12 cellular contexts compared by ENCODE assay signal in genomic region chr19:50205681-50206138, GRCh38. TPM values are rescaled to one million over a fixed set of nuclear protein-coding genes. Genes with fewer than 3 reads are reported as not detected.
DNase-seq lines count a peak whose midpoint lies in the region; ATAC-seq and TF ChIP-seq lines count a peak whose summit lies in the region.
"Had no signal": no experiment of that assay in that cellular context is flagged by ENCODE, and none has a peak within 500 bp of the region (broad histone marks: within the 10 kb centered on the region; RNA-seq: fewer than 3 reads in every experiment).

No MANE protein-coding gene starts in this region.

- no peaks in the 10 kb centered on the region for H3K9me3 ChIP-seq in Peyer's patch
- H3K9me3 ChIP-seq in OCI-LY7 (ENCODE audit: low read length): no peaks in the 10 kb centered on the region
- H3K9me3 ChIP-seq in CD4-positive, alpha-beta memory T cell (ENCODE audit: control insufficient read depth in 1 of 2, low read length in 2 of 2): no peaks in the 10 kb centered on the region

- POLR2A ChIA-PET in OCI-LY7 (lab: Charles Lee): no interaction called here
- POLR2A ChIA-PET in CD4-positive, alpha-beta memory T cell (lab: Charles Lee; ENCODE audit: partially characterized antibody): no interaction called here

- intact Hi-C loops in left colon (cut with DNase I, micrococcal nuclease) (no loop called here), OCI-LY7 (cut with micrococcal nuclease; ENCODE audit: unreplicated experiment) (no loop called here)
- intact Hi-C loops in CD4-positive, alpha-beta memory T cell (cut with micrococcal nuclease): no loop called here

- CTCF ChIA-PET in OCI-LY7 (lab: Charles Lee; ENCODE audit: unreplicated experiment): no interaction called here
- CTCF ChIA-PET in CD4-positive, alpha-beta memory T cell (lab: Charles Lee; ENCODE audit: partially characterized antibody): no interaction called here

- H3K9me2 ChIP-seq in OCI-LY7 (ENCODE audit: insufficient read depth, low read length): no peaks in the 10 kb centered on the region

- peak overlapping the region; percentile 57 for H3K4me3 ChIP-seq in LNCaP clone FGC (ENCODE audit: low read depth, low read length)
- peak overlapping the region in 3 of 4 donors; percentile 28 to 66 (median 63) for H3K4me3 ChIP-seq in Peyer's patch
- H3K4me3 ChIP-seq in OCI-LY7 (ENCODE audit: low read depth, low read length, poor library complexity, severe bottlenecking): no peak overlapping the region
- no peak overlapping the region for H3K4me3 ChIP-seq in CD4-positive, alpha-beta memory T cell (ENCODE audit: low read length in 2 of 2)

- H3K36me3 Mint-ChIP-seq in CD4-positive, alpha-beta memory T cell: peaks cover 0 to 7% of the 10 kb centered on the region in 2 donors
- H3K36me3 Mint-ChIP-seq: stimulated activated memory B cell treated with anti-CD40 and anti-IgM and Interleukin-4, amounts not matched to agents 10 μg/mL and 1 μg/mL and 100 μg/mL, for 72 hours had no signal

- peaks cover 0 to 15% (median 0%) of the 10 kb centered on the region in 3 donors for H3K36me3 ChIP-seq in Peyer's patch
- H3K36me3 ChIP-seq in OCI-LY7 (ENCODE audit: insufficient read depth, low read length): no peaks in the 10 kb centered on the region
- H3K36me3 ChIP-seq in CD4-positive, alpha-beta memory T cell (ENCODE audit: insufficient read depth, low read length): no peaks in the 10 kb centered on the region

- DNase-seq in LNCaP clone FGC (ENCODE audit: low read depth) (peak; percentile 23), Peyer's patch (peak in 2 of 3 donors; percentile 91 to 94), left colon (peak; percentile 87 to 92), substantia nigra (lab: John Stamatoyannopoulos, UW) (peak in 1 of 49 donors; percentile 50), NCI-H82 treated with DMSO at 0.1 percent for 48 hours (lab: John Stamatoyannopoulos, UW; ENCODE audit: unreplicated experiment) (no peak), OCI-LY7 (ENCODE audit: low spot score) (no peak)
- no peak for DNase-seq in CD4-positive, alpha-beta memory T cell
- DNase-seq: activated CD8-positive, alpha-beta T cell treated with anti-CD3 and anti-CD28 coated beads, Interleukin-2, amount 10 ng/mL, durations not matched to agents 7 days and 5 days; EL; Karpas-422 had no signal

- peaks cover 34 to 37% of the 10 kb centered on the region in 2 donors for H3K27me3 Mint-ChIP-seq in CD4-positive, alpha-beta memory T cell

- peak; percentile 73 for ATAC-seq in left colon
- ATAC-seq: activated CD8-positive, alpha-beta T cell treated with anti-CD3 and anti-CD28 coated beads, Interleukin-2, amount 10 ng/mL, durations not matched to agents 7 days and 5 days had no signal

- no peak overlapping the region for H3K4me3 Mint-ChIP-seq in CD4-positive, alpha-beta memory T cell
- H3K4me3 Mint-ChIP-seq: activated CD8-positive, alpha-beta T cell treated with anti-CD3 and anti-CD28 coated beads, Interleukin-2, amount 10 ng/mL, durations not matched to agents 7 days and 5 days; stimulated activated memory B cell treated with anti-CD40 and anti-IgM and Interleukin-4, amounts not matched to agents 10 μg/mL and 1 μg/mL and 100 μg/mL, for 72 hours had no signal

- H3K4me1 ChIP-seq in Peyer's patch: peaks cover 0 to 24% (median 0%) of the 10 kb centered on the region in 4 donors
- H3K4me1 ChIP-seq in OCI-LY7 (ENCODE audit: insufficient read depth, low read length, poor library complexity, severe bottlenecking): no peaks in the 10 kb centered on the region
- no peaks in the 10 kb centered on the region for H3K4me1 ChIP-seq in CD4-positive, alpha-beta memory T cell (ENCODE audit: insufficient read depth, low read length)

- H3K27me3 ChIP-seq in Peyer's patch: no peaks in the 10 kb centered on the region
- peaks cover 13% of the 10 kb centered on the region for H3K27me3 ChIP-seq in CD4-positive, alpha-beta memory T cell (ENCODE audit: insufficient read depth, low read length)

- peak overlapping the region in 3 of 4 donors; percentile 91 to 99 (median 98) for H3K27ac ChIP-seq in Peyer's patch
- peak overlapping the region; percentile 9 for H3K27ac ChIP-seq in substantia nigra (ENCODE audit: low read depth, low read length, poor library complexity, severe bottlenecking)
- no peak overlapping the region for H3K27ac ChIP-seq in OCI-LY7 (ENCODE audit: low read depth, low read length, poor library complexity, severe bottlenecking)
- H3K27ac ChIP-seq in CD4-positive, alpha-beta memory T cell (ENCODE audit: low read depth, low read length): no peak overlapping the region

- peak; percentile 45 to 73 for TF ChIP-seq POLR2A in Peyer's patch (IDR thresholded peaks at IDR 0.05)

- TF ChIP-seq CTCF in LNCaP clone FGC (IDR thresholded peaks at IDR 0.05; ENCODE audit: control insufficient read depth, extremely low read depth, insufficient read depth): no peak
- peak in 4 of 6 experiments; percentile 17 to 73 (median 70) for TF ChIP-seq CTCF in Peyer's patch (IDR thresholded peaks at IDR 0.05)
- no peak for TF ChIP-seq CTCF in OCI-LY7 (conservative IDR thresholded peaks at IDR 0.05; ENCODE audit: low read length)

- H3K4me2 ChIP-seq in OCI-LY7 (ENCODE audit: low read length): no peak overlapping the region

- no TSS peak for BruUV-seq in OCI-LY7 (replicated peaks; lab: Mats Ljungman, UMichigan)

- no peaks in the 10 kb centered on the region for H3K79me2 ChIP-seq in OCI-LY7 (ENCODE audit: insufficient read depth, low read depth, low read length)

- H2AFZ ChIP-seq in OCI-LY7 (ENCODE audit: low read length): no peak overlapping the region

- H4K20me1 ChIP-seq in OCI-LY7 (ENCODE audit: insufficient read depth, low read length): no peaks in the 10 kb centered on the region

- no peak overlapping the region for H3K27ac Mint-ChIP-seq in CD4-positive, alpha-beta memory T cell
- H3K27ac Mint-ChIP-seq: activated CD8-positive, alpha-beta T cell treated with anti-CD3 and anti-CD28 coated beads, Interleukin-2, amount 10 ng/mL, durations not matched to agents 7 days and 5 days; stimulated activated memory B cell treated with anti-CD40 and anti-IgM and Interleukin-4, amounts not matched to agents 10 μg/mL and 1 μg/mL and 100 μg/mL, for 72 hours had no signal

- peaks cover 0 to 4% (median 0%) of the 10 kb centered on the region in 4 donors for H3K4me1 Mint-ChIP-seq in CD4-positive, alpha-beta memory T cell
- H3K4me1 Mint-ChIP-seq: stimulated activated memory B cell treated with anti-CD40 and anti-IgM and Interleukin-4, amounts not matched to agents 10 μg/mL and 1 μg/mL and 100 μg/mL, for 72 hours had no signal

- peaks cover 0 to 6% (median 0%) of the 10 kb centered on the region in 8 donors for H3K9me3 Mint-ChIP-seq in CD4-positive, alpha-beta memory T cell
- H3K9me3 Mint-ChIP-seq: stimulated activated memory B cell treated with anti-CD40 and anti-IgM and Interleukin-4, amounts not matched to agents 10 μg/mL and 1 μg/mL and 100 μg/mL, for 72 hours had no signal

RNA-seq across cellular contexts. Expression of gene MYH14, which starts 2.3 kb away (rescaled TPM):
- total RNA-seq in Peyer's patch (100 to 1,000 TPM; 139 to 475 (median 333) TPM), left colon (100 to 1,000 TPM; 455 to 653 TPM), OCI-LY7 (2022) (not detected in 2 replicates)
- not detected in 2 replicates for total RNA-seq in OCI-LY7 (2014; rRNA removed; shearing (Covaris generic))
- not detected for total RNA-seq in CD4-positive, alpha-beta memory T cell
- polyA plus RNA-seq in CD4-positive, alpha-beta memory T cell: not detected
- total RNA-seq: activated CD8-positive, alpha-beta T cell treated with anti-CD3 and anti-CD28 coated beads, Interleukin-2, amount 10 ng/mL, durations not matched to agents 7 days and 5 days had no signal

RNA-seq across cellular contexts. Expression of gene IZUMO2, which starts 42.6 kb away (rescaled TPM):
- not detected for total RNA-seq in Peyer's patch
- not detected for total RNA-seq in left colon
- total RNA-seq in OCI-LY7 (2014; rRNA removed; shearing (Covaris generic)): not detected in 2 replicates
- not detected in 2 replicates for total RNA-seq in OCI-LY7 (2022)
- total RNA-seq in CD4-positive, alpha-beta memory T cell: not detected
- polyA plus RNA-seq in CD4-positive, alpha-beta memory T cell: not detected
- total RNA-seq: activated CD8-positive, alpha-beta T cell treated with anti-CD3 and anti-CD28 coated beads, Interleukin-2, amount 10 ng/mL, durations not matched to agents 7 days and 5 days; RPMI7951 had no signal

Comparison
In these comparisons a context has a peak if more than half of its experiments do, and no peak if none do; other contexts are left out.
1. DNase-seq: peak in LNCaP clone FGC (single experiment), Peyer's patch (2 of 3) and left colon (2 of 2); none in NCI-H82 treated with DMSO at 0.1 percent for 48 hours (single experiment), OCI-LY7 (single experiment) and CD4-positive, alpha-beta memory T cell (0 of 5).
2. H3K4me3 ChIP-seq: peak in LNCaP clone FGC (single experiment) and Peyer's patch (3 of 4); none in OCI-LY7 (single experiment) and CD4-positive, alpha-beta memory T cell (0 of 2).
3. CTCF ChIP-seq: peak in Peyer's patch (4 of 6); none in LNCaP clone FGC (single experiment) and OCI-LY7 (single experiment).
4. H3K27ac ChIP-seq: peak in Peyer's patch (3 of 4) and substantia nigra (single experiment); none in OCI-LY7 (single experiment) and CD4-positive, alpha-beta memory T cell (single experiment).
5. RNA of gene MYH14, which starts 2.3 kb away (total RNA-seq): 455 to 653 TPM in left colon and 139 to 475 TPM in Peyer's patch; not detected in OCI-LY7 and not detected in CD4-positive, alpha-beta memory T cell; every median in the first group is over 100 times any median in the second.